25 cellular contexts compared by ENCODE assay signal in genomic region chr6:166242888-166243287, GRCh38.
"Had no signal": no experiment of that assay in that cellular context is flagged by ENCODE, and none has a peak within 500 bp of the region (broad histone marks: within the 10 kb centered on the region; RNA-seq: fewer than 3 reads in every experiment).

No MANE protein-coding gene starts in this region.

- H3K4me1 ChIP-seq: gastrocnemius medialis, testis, transverse colon had no signal

- H3K27me3 Mint-ChIP-seq: central memory CD8-positive, alpha-beta T cell had no signal

- H3K4me1 Mint-ChIP-seq: neural crest cell had no signal

- H3K27ac Mint-ChIP-seq: activated CD4-positive, alpha-beta T cell treated with anti-CD3 and anti-CD28 coated beads for 36 hours; activated T-cell treated with anti-CD3 and anti-CD28 coated beads, Interleukin-2, amount 50 U/mL, for 24 hours had no signal

- H3K9me3 ChIP-seq: gastrocnemius medialis, testis, transverse colon had no signal

- H3K27ac ChIP-seq: gastrocnemius medialis, testis, transverse colon had no signal

- ATAC-seq: activated CD4-positive, alpha-beta T cell treated with anti-CD3 and anti-CD28 coated beads for 36 hours; gastrocnemius medialis; left cardiac atrium; right cardiac atrium; stimulated activated naive CD8-positive, alpha-beta T cell treated with anti-CD3 and anti-CD28 coated beads, Interleukin-15, Interleukin-2, amounts not matched to agents 100 U/mL and 50 U/mL, for 24 hours had no signal

- H3K36me3 ChIP-seq: gastrocnemius medialis, transverse colon had no signal

- H3K9me3 Mint-ChIP-seq: activated T-cell treated with anti-CD3 and anti-CD28 coated beads, Interleukin-2, amount 50 U/mL, for 24 hours; central memory CD8-positive, alpha-beta T cell; neural crest cell had no signal

- H3K4me3 Mint-ChIP-seq: activated CD4-positive, alpha-beta T cell treated with anti-CD3 and anti-CD28 coated beads for 36 hours; activated T-cell treated with anti-CD3 and anti-CD28 coated beads, Interleukin-2, amount 50 U/mL, for 24 hours; neural crest cell had no signal

- DNase-seq: activated CD4-positive, alpha-beta T cell treated with anti-CD3 and anti-CD28 coated beads for 36 hours; activated CD4-positive, alpha-beta T cell treated with anti-CD3 and anti-CD28 coated beads, Interleukin-2, amount 50 U/mL, for 48 hours; activated CD4-positive, CD25-positive, alpha-beta regulatory T cell; activated CD8-positive, alpha-beta memory T cell treated with anti-CD3 and anti-CD28 coated beads, Interleukin-2, amount 50 U/mL, for 48 hours; activated gamma-delta T cell; activated naive CD4-positive, alpha-beta T cell treated with anti-CD3 and anti-CD28 coated beads, Interleukin-2, amount 50 U/mL, for 16 hours; activated T-cell treated with anti-CD3 and anti-CD28 coated beads, Interleukin-2, amount 50 U/mL, for 24 hours; anterior cingulate cortex; dermis blood vessel endothelial cell; effector CD4-positive, alpha-beta T cell; gastrocnemius medialis; glutamatergic neuron; islet precursor cell; left cardiac atrium; mammary epithelial cell; occipital lobe; posterior cingulate gyrus; right cardiac atrium; stimulated activated CD4-positive, alpha-beta T cell treated with anti-CD3 and anti-CD28 coated beads, Interleukin-15, amount 100 ng/mL, for 24 hours; stimulated activated CD4-positive, alpha-beta T cell treated with anti-CD3 and anti-CD28 coated beads, Interleukin-2, amount 100 ng/mL, for 24 hours; stimulated activated naive CD8-positive, alpha-beta T cell treated with anti-CD3 and anti-CD28 coated beads, Interleukin-15, Interleukin-2, amounts not matched to agents 100 U/mL and 50 U/mL, for 24 hours; testis; transverse colon had no signal

- H3K4me3 ChIP-seq: gastrocnemius medialis, testis, transverse colon had no signal
